ENCODE assay signal across 12 cellular contexts in genomic region chr9:132857031-132857430, GRCh38. TPM values are rescaled to one million over a fixed set of nuclear protein-coding genes. Genes with fewer than 3 reads are reported as not detected.
DNase-seq lines count a peak whose midpoint lies in the region; ATAC-seq and TF ChIP-seq lines count a peak whose summit lies in the region.
"Had no signal": no experiment of that assay in that cellular context is flagged by ENCODE, and none has a peak within 500 bp of the region (broad histone marks: within the 10 kb centered on the region; RNA-seq: fewer than 3 reads in every experiment).

No MANE protein-coding gene starts in this region.

- intact Hi-C loops in left ventricle myocardium superior (cut with micrococcal nuclease): no loop called here

- TF ChIP-seq CTCF in AG10803 (conservative IDR thresholded peaks at IDR 0.05; ENCODE audit: low read length): no peak

- peak; percentile 77 for DNase-seq in AG10803 (ENCODE audit: low read depth)
- DNase-seq in amniotic epithelial cell (ENCODE audit: low read depth): peak; percentile 89
- DNase-seq in left ventricle myocardium superior: peak; percentile 58
- DNase-seq in skeletal muscle cell (ENCODE audit: low read depth): peak; percentile 46
- DNase-seq in NCI-H748 treated with DMSO at 0.1 percent for 48 hours (lab: John Stamatoyannopoulos, UW): no peak
- DNase-seq in germinal center (ENCODE audit: low spot score): no peak
- no peak for DNase-seq in kidney glomerular epithelial cell (lab: John Stamatoyannopoulos, UW)
- DNase-seq: amniotic stem cell; CD4-positive, CD25-positive, alpha-beta regulatory T cell; OCI-M1 had no signal

- no peak overlapping the region; the same call in 1 of the 2 replicates for H3K4me3 ChIP-seq in AG10803 (ENCODE audit: low read length)
- no peak overlapping the region for H3K4me3 ChIP-seq in skeletal muscle cell (ENCODE audit: low read depth, low read length)

- ATAC-seq in left ventricle myocardium superior (peak; percentile 95), GM21529 (IDR thresholded peaks at IDR 0.05; ENCODE audit: unreplicated experiment) (no peak)

RNA-seq across cellular contexts. Expression of gene AK8, which starts 21.1 kb away (rescaled TPM):
- total RNA-seq in left ventricle myocardium superior: 0.42 TPM
- total RNA-seq: CD4-positive, CD25-positive, alpha-beta regulatory T cell; T-helper 2 cell treated with Interferon-gamma antibody and Interleukin-4, amounts not matched to agents 100 ng/mL and 5 ng/mL, for 36 hours had no signal

RNA-seq across cellular contexts. Expression of gene SPACA9, which starts 21.7 kb away (rescaled TPM):
- total RNA-seq in left ventricle myocardium superior: 4.4 TPM

Comparison
In these comparisons a context has a peak if more than half of its experiments do, and no peak if none do; other contexts are left out.
1. DNase-seq: peak in AG10803 (single experiment), amniotic epithelial cell (single experiment), left ventricle myocardium superior (single experiment) and skeletal muscle cell (single experiment); none in NCI-H748 treated with DMSO at 0.1 percent for 48 hours (single experiment), germinal center (single experiment) and kidney glomerular epithelial cell (single experiment).